In the genomic region with DNA sequence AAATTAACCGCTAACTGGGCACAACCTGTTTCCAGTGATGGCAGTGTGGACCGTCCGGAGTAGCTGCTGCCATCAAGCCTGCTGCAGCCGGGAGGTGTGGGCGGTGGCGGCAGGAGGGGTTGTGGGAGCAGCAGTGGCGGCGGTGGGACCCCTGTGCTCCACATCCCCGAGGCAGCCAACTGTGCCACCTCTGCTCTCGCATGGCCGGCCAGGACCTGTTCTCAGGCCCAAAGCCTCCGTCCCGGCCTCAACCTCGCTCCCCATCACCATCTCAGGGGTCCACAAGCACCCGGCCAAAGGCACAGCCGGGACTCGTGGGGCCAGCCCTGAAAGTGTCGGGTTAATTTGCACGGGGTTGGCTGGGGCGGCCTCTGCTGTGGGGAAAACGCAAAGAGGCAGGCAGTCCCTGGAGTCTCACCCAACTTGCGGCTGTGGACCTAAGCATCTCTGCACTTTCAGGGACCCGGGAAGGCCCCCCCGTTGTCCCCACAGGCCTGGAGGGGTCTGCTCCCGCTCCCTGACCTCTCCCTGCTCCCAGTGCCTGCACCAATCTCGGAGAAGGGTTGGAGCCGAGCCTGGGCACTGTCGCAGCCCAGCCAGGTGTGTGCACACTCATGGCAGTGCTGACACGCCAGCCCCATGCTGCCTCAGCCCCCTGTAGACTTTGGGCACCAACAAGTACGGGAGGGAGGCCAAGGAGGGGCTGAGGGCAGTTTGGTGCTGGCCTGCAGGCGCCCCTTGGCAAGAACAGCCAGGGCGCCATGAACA, we compare ENCODE assay signal across 25 cellular contexts. TPM values are rescaled to one million over a fixed set of nuclear protein-coding genes. Genes with fewer than 3 reads are reported as not detected.
DNase-seq lines count a peak whose midpoint lies in the region; ATAC-seq, FAIRE-seq and TF ChIP-seq lines count a peak whose summit lies in the region.
"Had no signal": no experiment of that assay in that cellular context is flagged by ENCODE, and none has a peak within 500 bp of the region (broad histone marks: within the 10 kb centered on the region; RNA-seq: fewer than 3 reads in every experiment).

No MANE protein-coding gene starts in this region.

- POLR2A ChIA-PET in H1 (lab: Charles Lee; ENCODE audit: partially characterized antibody), result no interaction called here

- no peak overlapping the region for H4K91ac ChIP-seq in H1 (replicated peaks; ENCODE audit: insufficient read length, low read length)

- H3K4me1 ChIP-seq in H1 (replicated peaks in 1 of 4; ENCODE audit: control insufficient read depth in 3 of 4, insufficient read depth in 4 of 4, low read length in 3 of 4) (no peaks in the 10 kb centered on the region; a peak in 1 of 7 replicates), transverse colon (peaks cover 0 to 10% (median 5%) of the 10 kb centered on the region in 4 donors)
- H3K4me1 ChIP-seq: colonic mucosa, tibial artery had no signal

- no peak overlapping the region for H3K14ac ChIP-seq in H1 (ENCODE audit: insufficient read length)

- peaks cover 0 to 1% of the 10 kb centered on the region in 2 experiments for H4K20me1 ChIP-seq in H1 (replicated peaks in 1 of 2; ENCODE audit: control insufficient read depth in 1 of 2, insufficient read depth in 2 of 2, low read length in 2 of 2)

- in situ Hi-C loops in transverse colon (cut with MboI; ENCODE audit: low pct_ligation_motif_present in 1 of 4, low pct_unique_long_range_greater_than_20kb in 1 of 4, low sequenced_read_pairs in 3 of 4), result no loop called here

- no peaks in the 10 kb centered on the region for H3K23me2 ChIP-seq in H1 (ENCODE audit: low read depth, low read length)

- H3K4me2 ChIP-seq in H1 (ENCODE audit: insufficient read depth in 1 of 2, low read depth in 2 of 2, low read length in 2 of 2), result no peak overlapping the region
- H3K4me2 ChIP-seq: SK-N-SH had no signal

- TF ChIP-seq EP300 in H1 (IDR thresholded peaks at IDR 0.05; ENCODE audit: borderline replicate concordance in 1 of 2, low read depth in 2 of 2, low read length in 2 of 2) (no peak), transverse colon (IDR thresholded peaks at IDR 0.05; ENCODE audit: low read depth) (no peak)

- WGBS in H1 (ENCODE audit: extremely low coverage in 1 of 2, insufficient coverage in 1 of 2, insufficient read length in 1 of 2, insufficient replicate concordance in 2 of 2, low coverage in 1 of 2, low lambda C conversion rate in 2 of 2, missing lambda C conversion rate in 1 of 2), 2 experiments, result 95% methylated on average over 30 of the region's 32 CpGs; no CpG with 5 or more reads in 1 of the 2 experiments
- 85 to 100% methylated on average over 3 to 32 of the region's 32 CpGs for WGBS in transverse colon (ENCODE audit: low coverage in 1 of 2), 2 donors

- no peak overlapping the region for H2BK120ac ChIP-seq in H1 (replicated peaks; ENCODE audit: low read depth, low read length)

- no peak overlapping the region for H3K4ac ChIP-seq in H1 (replicated peaks; ENCODE audit: insufficient read length, low read depth, low read length)

- H3K4me3 ChIP-seq in H1 (ENCODE audit: extremely low read depth in 1 of 4, insufficient read depth in 2 of 4, low read depth in 3 of 4, low read length in 4 of 4) (no peak overlapping the region), transverse colon (no peak overlapping the region)
- H3K4me3 ChIP-seq: colonic mucosa, K562, tibial artery had no signal

- peak in 1 of 2 experiments; percentile 49 for DNase-seq in H1 (ENCODE audit: low read depth in 1 of 2, low spot score in 2 of 2)
- DNase-seq in COLO668 (lab: John Stamatoyannopoulos, UW; ENCODE audit: unreplicated experiment), result no peak
- no peak for DNase-seq in transverse colon
- DNase-seq: activated CD4-positive, alpha-beta memory T cell treated with anti-CD3 and anti-CD28 coated beads for 36 hours; activated naive CD4-positive, alpha-beta T cell; activated T-cell treated with anti-CD3 and anti-CD28 coated beads for 4 hours; CD4-positive, alpha-beta T cell; colonic mucosa; kidney glomerular epithelial cell; mesenchymal stem cell; natural killer cell; NCI-H1436 treated with DMSO at 0.1 percent for 48 hours; NCI-H2171; NCI-H524; retina; SK-N-SH; stimulated activated CD4-positive, alpha-beta T cell treated with anti-CD3 and anti-CD28 coated beads, Interleukin-4, amount 100 ng/mL, for 4 hours; stimulated activated naive CD8-positive, alpha-beta T cell treated with anti-CD3 and anti-CD28 coated beads, Interleukin-15, amount 100 ng/mL, for 72 hours; tibial artery had no signal

- H2AFZ ChIP-seq in H1 (ENCODE audit: low read length), result no peak overlapping the region; the same call in 1 of the 2 replicates

- TF ChIP-seq POLR2A in H1 (IDR thresholded peaks at IDR 0.05; ENCODE audit: control extremely low read depth in 1 of 2, low read depth in 2 of 2, low read length in 2 of 2), result no peak
- no peak for TF ChIP-seq POLR2A in transverse colon (IDR thresholded peaks at IDR 0.05)

- no peak overlapping the region for H3K9ac ChIP-seq in H1 (replicated peaks in 1 of 4; ENCODE audit: extremely low read depth in 1 of 4, low read depth in 3 of 4, low read length in 3 of 4)
- H3K9ac ChIP-seq: SK-N-SH had no signal

- H3K36me3 Mint-ChIP-seq in stimulated activated memory B cell treated with anti-CD40 and anti-IgM and Interleukin-4, amounts not matched to agents 10 μg/mL and 1 μg/mL and 100 μg/mL, for 72 hours, result peaks cover 13% of the 10 kb centered on the region
- H3K36me3 Mint-ChIP-seq: activated CD4-positive, alpha-beta memory T cell treated with anti-CD3 and anti-CD28 coated beads for 36 hours; natural killer cell had no signal

- no peak overlapping the region for H2BK12ac ChIP-seq in H1 (ENCODE audit: low read depth, low read length)

- H3K79me2 ChIP-seq in H1 (ENCODE audit: control insufficient read depth in 1 of 2, insufficient read depth in 2 of 2, low read length in 2 of 2), result no peaks in the 10 kb centered on the region

- H2AK5ac ChIP-seq in H1 (ENCODE audit: low read depth, low read length), result no peak overlapping the region

- intact Hi-C loops in transverse colon (cut with DNase I; ENCODE audit: low total_unique reads), result no loop called here

- CTCF ChIA-PET in H1 (lab: Charles Lee; ENCODE audit: partially characterized antibody), result no interaction called here

- TF ChIP-seq RAD21 in H1 (IDR thresholded peaks at IDR 0.05 in 1 of 2, conservative IDR thresholded peaks at IDR 0.05 in 1 of 2; ENCODE audit: low read depth in 2 of 2, low read length in 2 of 2), result no peak

- H4K8ac ChIP-seq in H1 (ENCODE audit: extremely low read depth, insufficient read depth, low read length), result peak overlapping the region; percentile 35; the same call in 1 of the 2 replicates

- no peak overlapping the region for H2BK5ac ChIP-seq in H1 (ENCODE audit: low read depth, low read length)

- H3K27ac Mint-ChIP-seq in stimulated activated memory B cell treated with anti-CD40 and anti-IgM and Interleukin-4, amounts not matched to agents 10 μg/mL and 1 μg/mL and 100 μg/mL, for 72 hours, result peak overlapping the region; percentile 54
- H3K27ac Mint-ChIP-seq: activated CD4-positive, alpha-beta memory T cell treated with anti-CD3 and anti-CD28 coated beads for 36 hours; natural killer cell had no signal

- TF ChIP-seq CTCF in H1 (IDR thresholded peaks at IDR 0.05; ENCODE audit: control extremely low read depth in 1 of 3, insufficient read depth in 1 of 3, low read depth in 1 of 3, low read length in 3 of 3) (no peak), transverse colon (IDR thresholded peaks at IDR 0.05) (no peak)

- no peaks in the 10 kb centered on the region for H3K27me3 Mint-ChIP-seq in stimulated activated memory B cell treated with anti-CD40 and anti-IgM and Interleukin-4, amounts not matched to agents 10 μg/mL and 1 μg/mL and 100 μg/mL, for 72 hours
- H3K27me3 Mint-ChIP-seq: activated CD4-positive, alpha-beta memory T cell treated with anti-CD3 and anti-CD28 coated beads for 36 hours; CD4-positive, alpha-beta T cell; stimulated activated naive CD8-positive, alpha-beta T cell treated with anti-CD3 and anti-CD28 coated beads, Interleukin-15, amount 100 ng/mL, for 72 hours had no signal

- H3K27ac ChIP-seq in H1 (ENCODE audit: low read depth, low read length), result no peak overlapping the region
- no peak overlapping the region for H3K27ac ChIP-seq in transverse colon
- H3K27ac ChIP-seq: colonic mucosa, tibial artery had no signal

- no peaks in the 10 kb centered on the region for H3K36me3 ChIP-seq in H1 (ENCODE audit: control insufficient read depth in 2 of 4, insufficient read depth in 4 of 4, low read length in 3 of 4)
- H3K36me3 ChIP-seq in transverse colon, result no peaks in the 10 kb centered on the region
- H3K36me3 ChIP-seq: colonic mucosa had no signal

- H4K5ac ChIP-seq in H1 (ENCODE audit: insufficient read length, low read depth, low read length), result no peak overlapping the region

- FAIRE-seq in H1 (lab: Jason Lieb, UNC), result no peak
- FAIRE-seq: K562 had no signal

- H2BK20ac ChIP-seq in H1 (ENCODE audit: low read length), result no peak overlapping the region

- H3K9me3 ChIP-seq in H1 (ENCODE audit: insufficient read depth in 2 of 2, low read depth in 1 of 2, low read length in 1 of 2) (no peaks in the 10 kb centered on the region), transverse colon (no peaks in the 10 kb centered on the region)
- H3K9me3 ChIP-seq: colonic mucosa, SK-N-SH, tibial artery had no signal

- no peak overlapping the region for H3K23ac ChIP-seq in H1 (ENCODE audit: insufficient read length)

- no peak overlapping the region for H3K56ac ChIP-seq in H1 (replicated peaks; ENCODE audit: insufficient read length, low read depth, low read length)

- peak overlapping the region; percentile 69 for H3K4me3 Mint-ChIP-seq in stimulated activated memory B cell treated with anti-CD40 and anti-IgM and Interleukin-4, amounts not matched to agents 10 μg/mL and 1 μg/mL and 100 μg/mL, for 72 hours
- H3K4me3 Mint-ChIP-seq: activated CD4-positive, alpha-beta memory T cell treated with anti-CD3 and anti-CD28 coated beads for 36 hours; natural killer cell; stimulated activated naive CD8-positive, alpha-beta T cell treated with anti-CD3 and anti-CD28 coated beads, Interleukin-15, amount 100 ng/mL, for 72 hours had no signal

- H3K9me3 Mint-ChIP-seq in stimulated activated memory B cell treated with anti-CD40 and anti-IgM and Interleukin-4, amounts not matched to agents 10 μg/mL and 1 μg/mL and 100 μg/mL, for 72 hours, result peaks cover 3% of the 10 kb centered on the region
- H3K9me3 Mint-ChIP-seq: activated CD4-positive, alpha-beta memory T cell treated with anti-CD3 and anti-CD28 coated beads for 36 hours; CD4-positive, alpha-beta T cell; natural killer cell; stimulated activated naive CD8-positive, alpha-beta T cell treated with anti-CD3 and anti-CD28 coated beads, Interleukin-15, amount 100 ng/mL, for 72 hours had no signal

- peaks cover 81% of the 10 kb centered on the region for H3K4me1 Mint-ChIP-seq in stimulated activated memory B cell treated with anti-CD40 and anti-IgM and Interleukin-4, amounts not matched to agents 10 μg/mL and 1 μg/mL and 100 μg/mL, for 72 hours
- H3K4me1 Mint-ChIP-seq: natural killer cell had no signal

- H3K18ac ChIP-seq in H1 (ENCODE audit: extremely low read depth, low read length), result no peak overlapping the region

- H2BK15ac ChIP-seq in H1 (ENCODE audit: low read length), result no peak overlapping the region

- ATAC-seq in GM19455 (IDR thresholded peaks at IDR 0.05; ENCODE audit: unreplicated experiment) (peak; percentile 2), HG03571 (IDR thresholded peaks at IDR 0.05; ENCODE audit: unreplicated experiment) (peak; percentile 9), GM21423 (IDR thresholded peaks at IDR 0.05; ENCODE audit: unreplicated experiment) (no peak), GM21786 (IDR thresholded peaks at IDR 0.05; ENCODE audit: unreplicated experiment) (no peak)
- peak; percentile 24 for ATAC-seq in stimulated activated memory B cell treated with anti-CD40 and anti-IgM and Interleukin-4, amounts not matched to agents 10 μg/mL and 1 μg/mL and 100 μg/mL, for 72 hours
- ATAC-seq: K562; stimulated activated naive CD8-positive, alpha-beta T cell treated with anti-CD3 and anti-CD28 coated beads, Interleukin-15, amount 100 ng/mL, for 72 hours had no signal

- no peaks in the 10 kb centered on the region for H3K79me1 ChIP-seq in H1 (ENCODE audit: low read depth, low read length)

- H3K27me3 ChIP-seq in H1 (replicated peaks in 1 of 4; ENCODE audit: control insufficient read depth in 3 of 4, extremely low read depth in 1 of 4, insufficient read depth in 3 of 4, low read length in 3 of 4), result no peaks in the 10 kb centered on the region
- no peaks in the 10 kb centered on the region for H3K27me3 ChIP-seq in transverse colon
- H3K27me3 ChIP-seq: colonic mucosa, tibial artery had no signal

RNA-seq across cellular contexts. Expression of gene PEX13, which starts 44.4 kb away (rescaled TPM):
- total RNA-seq in H1 (2021; fragmentation: NEBNext Ultra II Directional; extraction: Animal tissue kit (Norgen Biotek cat#: 25700)), result 21.8 and 22.3 TPM in 2 replicates
- 12.1 and 16.8 TPM in 2 replicates for polyA plus RNA-seq in H1 (2011; rRNA removed)
- polyA plus RNA-seq in H1 (2011; cell fraction: cytosol; rRNA removed), result 13.6 TPM
- polyA plus RNA-seq in H1 (2011; cell fraction: nucleus; rRNA removed), result 8.3 TPM
- 9.9 to 15.4 TPM (median 11.7 TPM) in 4 replicates for polyA plus RNA-seq in H1 (2012, experiment 1 of 2)
- polyA plus RNA-seq in H1 (2012, experiment 2 of 2), result 3.4 TPM
- polyA plus RNA-seq in H1 (2013, experiment 1 of 2), result 10.8 TPM
- 11.7 TPM for polyA plus RNA-seq in H1 (2013, experiment 2 of 2)
- polyA minus RNA-seq in H1 (2011; rRNA and poly(A)+ RNA removed), result 33.0 and 42.1 TPM in 2 replicates
- polyA minus RNA-seq in H1 (2011; cell fraction: cytosol; rRNA and poly(A)+ RNA removed), result 14.8 TPM
- 30.5 TPM for polyA minus RNA-seq in H1 (2011; cell fraction: nucleus; rRNA and poly(A)+ RNA removed)
- total RNA-seq in transverse colon, result 10 to 100 TPM; 20.2 to 44.1 (median 34.6) TPM

RNA-seq across cellular contexts. Expression of gene PUS10, which starts 45.0 kb away (rescaled TPM):
- 2.2 and 3.1 TPM in 2 replicates for total RNA-seq in H1 (2021; fragmentation: NEBNext Ultra II Directional; extraction: Animal tissue kit (Norgen Biotek cat#: 25700))
- polyA plus RNA-seq in H1 (2011; rRNA removed), result 1.3 TPM in 2 replicates
- polyA plus RNA-seq in H1 (2011; cell fraction: cytosol; rRNA removed), result 2.1 TPM
- polyA plus RNA-seq in H1 (2011; cell fraction: nucleus; rRNA removed), result 0.93 TPM
- 1.1 to 1.9 TPM (median 1.5 TPM) in 4 replicates for polyA plus RNA-seq in H1 (2012, experiment 1 of 2)
- 0.33 TPM for polyA plus RNA-seq in H1 (2012, experiment 2 of 2)
- 1.8 TPM for polyA plus RNA-seq in H1 (2013, experiment 1 of 2)
- 1.5 TPM for polyA plus RNA-seq in H1 (2013, experiment 2 of 2)
- polyA minus RNA-seq in H1 (2011; rRNA and poly(A)+ RNA removed), result 2.8 and 2.9 TPM in 2 replicates
- 1.2 TPM for polyA minus RNA-seq in H1 (2011; cell fraction: cytosol; rRNA and poly(A)+ RNA removed)
- polyA minus RNA-seq in H1 (2011; cell fraction: nucleus; rRNA and poly(A)+ RNA removed), result 4.0 TPM
- total RNA-seq in transverse colon, result 10 to 100 TPM in 3 of 4 donors, 1 to 10 TPM in 1; 3.8 to 26.4 (median 12.1) TPM

Comparison
In these comparisons a context has a peak if more than half of its experiments do, and no peak if none do; other contexts are left out.
1. ATAC-seq: peak in GM19455 (single experiment), HG03571 (single experiment) and stimulated activated memory B cell treated with anti-CD40 and anti-IgM and Interleukin-4, amounts not matched to agents 10 μg/mL and 1 μg/mL and 100 μg/mL, for 72 hours (single experiment); none in GM21423 (single experiment) and GM21786 (single experiment).